Comparison of ENCODE assay signal across 12 cellular contexts in genomic region chr16:84843149-84844048, GRCh38. TPM values are rescaled to one million over a fixed set of nuclear protein-coding genes. Genes with fewer than 3 reads are reported as not detected.
A peak's percentile ranks its signal among the peaks of the same experiment; 100 is the strongest.
DNase-seq lines count a peak whose midpoint lies in the region; ATAC-seq and TF ChIP-seq lines count a peak whose summit lies in the region.
"Had no signal": no experiment of that assay in that cellular context is flagged by ENCODE, and none has a peak within 500 bp of the region (broad histone marks: within the 10 kb centered on the region; RNA-seq: fewer than 3 reads in every experiment).

No MANE protein-coding gene starts in this region.

- peak; percentile 38 for DNase-seq in activated CD8-positive, alpha-beta T cell treated with anti-CD3 and anti-CD28 coated beads, Interleukin-2, amount 10 ng/mL, durations not matched to agents 7 days and 5 days
- no peak for DNase-seq in activated CD8-positive, alpha-beta T cell treated with anti-CD3 and anti-CD28 coated beads for 36 hours
- DNase-seq in WTC11 (ENCODE audit: low spot score) (no peak), mesenchymal stem cell (no peak), HT-29 (ENCODE audit: low spot score) (no peak), GM10248 (ENCODE audit: extremely low spot score) (no peak)
- DNase-seq in activated CD8-positive, alpha-beta memory T cell treated with anti-CD3 and anti-CD28 coated beads for 24 hours: no peak
- DNase-seq: activated naive CD4-positive, alpha-beta T cell treated with Interleukin-2 at 50 U/mL for 16 hours; NCI-H226; OCI-M1 had no signal

- no peak overlapping the region for H2AK5ac ChIP-seq in mesenchymal stem cell (ENCODE audit: low read length, severe bottlenecking)

- H3K9ac ChIP-seq in mesenchymal stem cell (ENCODE audit: low read length) (no peak overlapping the region), stomach smooth muscle (ENCODE audit: low read length in 2 of 2) (no peak overlapping the region)

- no peak overlapping the region for H3K4me3 ChIP-seq in mesenchymal stem cell (ENCODE audit: insufficient read depth in 1 of 2, low read depth in 1 of 2, low read length in 2 of 2)
- no peak overlapping the region for H3K4me3 ChIP-seq in stomach smooth muscle (ENCODE audit: low read length in 2 of 2)

- H3K36me3 ChIP-seq in mesenchymal stem cell (ENCODE audit: control insufficient read depth in 1 of 2, insufficient read depth in 2 of 2, low read depth in 1 of 2, low read length in 2 of 2) (no peaks in the 10 kb centered on the region), stomach smooth muscle (ENCODE audit: control insufficient read depth in 2 of 2, insufficient read depth in 2 of 2, low read length in 2 of 2) (peaks cover 30 to 66% of the 10 kb centered on the region in 2 donors)

- H3K4me3 Mint-ChIP-seq in activated CD8-positive, alpha-beta T cell treated with anti-CD3 and anti-CD28 coated beads, Interleukin-2, amount 10 ng/mL, durations not matched to agents 7 days and 5 days: no peak overlapping the region
- no peak overlapping the region for H3K4me3 Mint-ChIP-seq in activated CD8-positive, alpha-beta T cell treated with anti-CD3 and anti-CD28 coated beads for 36 hours
- H3K4me3 Mint-ChIP-seq in WTC11: peak overlapping the region; percentile 62; the same call in 1 of the 2 replicates
- H3K4me3 Mint-ChIP-seq: natural killer cell treated with Interleukin-12 subunit alpha and Interleukin-12 subunit beta and Interleukin-15 and Interleukin-18, amount 100 ng/mL, for 72 hours had no signal

- H3K4me1 ChIP-seq in mesenchymal stem cell (ENCODE audit: control insufficient read depth, insufficient read depth, low read depth, low read length) (peaks cover 37% of the 10 kb centered on the region), stomach smooth muscle (ENCODE audit: control insufficient read depth, insufficient read depth, low read length) (peaks cover 14% of the 10 kb centered on the region)

- H2BK120ac ChIP-seq in mesenchymal stem cell (ENCODE audit: low read depth, low read length): no peak overlapping the region

- no peaks in the 10 kb centered on the region for H3K79me1 ChIP-seq in mesenchymal stem cell (replicated peaks; ENCODE audit: low read length, poor library complexity, severe bottlenecking)

- H2AFZ ChIP-seq in mesenchymal stem cell (ENCODE audit: low read depth, low read length): no peak overlapping the region

- 73% methylated on average over 13 of the region's 13 CpGs for WGBS in mesenchymal stem cell

- TF ChIP-seq CTCF in activated CD8-positive, alpha-beta T cell treated with anti-CD3 and anti-CD28 coated beads for 36 hours (IDR thresholded peaks at IDR 0.05): no peak
- no peak for TF ChIP-seq CTCF in WTC11 (IDR thresholded peaks at IDR 0.05)
- no peak for TF ChIP-seq CTCF in GM10248 (IDR thresholded peaks at IDR 0.05; ENCODE audit: control extremely low read depth, extremely low read depth, low read depth, missing control alignments)

- H2BK15ac ChIP-seq in mesenchymal stem cell (ENCODE audit: low read depth, poor library complexity, severe bottlenecking): peak overlapping the region; percentile 67

- no peak overlapping the region for H3K23ac ChIP-seq in mesenchymal stem cell (ENCODE audit: low read length in 2 of 2)

- H3K4me1 Mint-ChIP-seq in activated CD8-positive, alpha-beta T cell treated with anti-CD3 and anti-CD28 coated beads, Interleukin-2, amount 10 ng/mL, durations not matched to agents 7 days and 5 days (ENCODE audit: low read depth): peaks cover 12% of the 10 kb centered on the region
- peaks cover 7% of the 10 kb centered on the region for H3K4me1 Mint-ChIP-seq in activated CD8-positive, alpha-beta T cell treated with anti-CD3 and anti-CD28 coated beads for 36 hours (ENCODE audit: low read depth)
- H3K4me1 Mint-ChIP-seq in WTC11: peaks cover 73% of the 10 kb centered on the region

- peaks cover 28% of the 10 kb centered on the region for H3K27me3 Mint-ChIP-seq in activated CD8-positive, alpha-beta T cell treated with anti-CD3 and anti-CD28 coated beads, Interleukin-2, amount 10 ng/mL, durations not matched to agents 7 days and 5 days (ENCODE audit: low read depth)
- H3K27me3 Mint-ChIP-seq in activated CD8-positive, alpha-beta T cell treated with anti-CD3 and anti-CD28 coated beads for 36 hours: peaks cover 18% of the 10 kb centered on the region
- peaks cover 7% of the 10 kb centered on the region for H3K27me3 Mint-ChIP-seq in WTC11 (ENCODE audit: low read depth)

- peak; percentile 57 for ATAC-seq in activated CD8-positive, alpha-beta T cell treated with anti-CD3 and anti-CD28 coated beads, Interleukin-2, amount 10 ng/mL, durations not matched to agents 7 days and 5 days
- no peak for ATAC-seq in activated CD8-positive, alpha-beta T cell treated with anti-CD3 and anti-CD28 coated beads for 36 hours
- no peak for ATAC-seq in WTC11
- ATAC-seq: natural killer cell treated with Interleukin-12 subunit alpha and Interleukin-12 subunit beta and Interleukin-15 and Interleukin-18, amount 100 ng/mL, for 72 hours had no signal

- peak overlapping the region; percentile 7 to 54 for H3K18ac ChIP-seq in mesenchymal stem cell (ENCODE audit: low read depth in 1 of 2, low read length in 2 of 2)

- no peak overlapping the region for H3K4me2 ChIP-seq in mesenchymal stem cell (ENCODE audit: low read length, poor library complexity, severe bottlenecking)

- H3K27ac Mint-ChIP-seq in activated CD8-positive, alpha-beta T cell treated with anti-CD3 and anti-CD28 coated beads, Interleukin-2, amount 10 ng/mL, durations not matched to agents 7 days and 5 days: no peak overlapping the region
- H3K27ac Mint-ChIP-seq in activated CD8-positive, alpha-beta T cell treated with anti-CD3 and anti-CD28 coated beads for 36 hours: no peak overlapping the region
- H3K27ac Mint-ChIP-seq in WTC11: peak overlapping the region; percentile 97; the same call in 1 of the 2 replicates
- H3K27ac Mint-ChIP-seq: natural killer cell treated with Interleukin-12 subunit alpha and Interleukin-12 subunit beta and Interleukin-15 and Interleukin-18, amount 100 ng/mL, for 72 hours had no signal

- H3K36me3 Mint-ChIP-seq in activated CD8-positive, alpha-beta T cell treated with anti-CD3 and anti-CD28 coated beads, Interleukin-2, amount 10 ng/mL, durations not matched to agents 7 days and 5 days (ENCODE audit: low read depth): no peaks in the 10 kb centered on the region
- H3K36me3 Mint-ChIP-seq in activated CD8-positive, alpha-beta T cell treated with anti-CD3 and anti-CD28 coated beads for 36 hours (ENCODE audit: low read depth): no peaks in the 10 kb centered on the region
- no peaks in the 10 kb centered on the region for H3K36me3 Mint-ChIP-seq in WTC11
- H3K36me3 Mint-ChIP-seq: natural killer cell treated with Interleukin-12 subunit alpha and Interleukin-12 subunit beta and Interleukin-15 and Interleukin-18, amount 100 ng/mL, for 72 hours had no signal

- no peaks in the 10 kb centered on the region for H3K9me3 ChIP-seq in mesenchymal stem cell (ENCODE audit: control insufficient read depth, low read length)
- H3K9me3 ChIP-seq in stomach smooth muscle (ENCODE audit: control insufficient read depth in 2 of 2, low read length in 2 of 2): no peaks in the 10 kb centered on the region

- H3K27ac ChIP-seq in mesenchymal stem cell (ENCODE audit: low read length, poor library complexity, severe bottlenecking): no peak overlapping the region
- peak overlapping the region; percentile 24 for H3K27ac ChIP-seq in stomach smooth muscle (ENCODE audit: low read length)

- POLR2A ChIA-PET in activated CD8-positive, alpha-beta T cell treated with anti-CD3 and anti-CD28 coated beads, Interleukin-2, amount 10 ng/mL, durations not matched to agents 7 days and 5 days (lab: Charles Lee): no interaction called here
- POLR2A ChIA-PET in activated CD8-positive, alpha-beta T cell treated with anti-CD3 and anti-CD28 coated beads for 36 hours (lab: Charles Lee): no interaction called here
- POLR2A ChIA-PET in WTC11 (lab: Charles Lee): interaction anchor here (1.0 kb wide), 1 partner anchor 24 kb away, joined by 3 read pairs; the partner anchor contains the start of gene CRISPLD2
- POLR2A ChIA-PET in GM10248 (lab: Yijun Ruan, JAX): no interaction called here

- intact Hi-C loops in activated CD8-positive, alpha-beta T cell treated with anti-CD3 and anti-CD28 coated beads for 36 hours (cut with micrococcal nuclease): no loop called here

- peak overlapping the region; percentile 46 for H4K8ac ChIP-seq in mesenchymal stem cell (ENCODE audit: low read length)

- H3K27me3 ChIP-seq in mesenchymal stem cell (ENCODE audit: control insufficient read depth in 1 of 2, insufficient read depth in 1 of 2, low read length in 2 of 2) (no peaks in the 10 kb centered on the region), stomach smooth muscle (ENCODE audit: control insufficient read depth in 1 of 2, insufficient read depth in 2 of 2, low read length in 2 of 2) (no peaks in the 10 kb centered on the region)

- peak overlapping the region in 1 of 2 experiments; percentile 24 for H3K4ac ChIP-seq in mesenchymal stem cell (ENCODE audit: low read depth in 1 of 2, low read length in 2 of 2)

- no peak overlapping the region for H2BK5ac ChIP-seq in mesenchymal stem cell (ENCODE audit: low read depth, low read length, poor library complexity, severe bottlenecking)

- peak overlapping the region in 1 of 2 experiments; percentile 78 for H3K14ac ChIP-seq in mesenchymal stem cell (ENCODE audit: low read length in 2 of 2)

- peak overlapping the region; percentile 6 for H4K91ac ChIP-seq in mesenchymal stem cell (ENCODE audit: low read length)

- CTCF ChIA-PET in activated CD8-positive, alpha-beta T cell treated with anti-CD3 and anti-CD28 coated beads, Interleukin-2, amount 10 ng/mL, durations not matched to agents 7 days and 5 days (lab: Charles Lee): interaction anchor here (0.9 kb wide), 1 partner anchor 128 kb away, joined by 3 read pairs; no protein-coding TSS in a partner anchor
- CTCF ChIA-PET in activated CD8-positive, alpha-beta T cell treated with anti-CD3 and anti-CD28 coated beads for 36 hours (lab: Charles Lee): interaction anchor here (1.0 kb wide), 1 partner anchor 89 kb away, joined by 3 read pairs; no protein-coding TSS in a partner anchor
- CTCF ChIA-PET in WTC11 (lab: Charles Lee): interaction anchor here (1.0 to 1.6 kb wide), 3 partner anchors 53 to 171 kb away, joined by 3 to 4 read pairs (median 3); no protein-coding TSS in a partner anchor
- CTCF ChIA-PET in GM10248 (lab: Yijun Ruan, JAX): no interaction called here

- no peaks in the 10 kb centered on the region for H3K9me3 Mint-ChIP-seq in activated CD8-positive, alpha-beta T cell treated with anti-CD3 and anti-CD28 coated beads, Interleukin-2, amount 10 ng/mL, durations not matched to agents 7 days and 5 days (ENCODE audit: insufficient read depth)
- no peaks in the 10 kb centered on the region for H3K9me3 Mint-ChIP-seq in activated CD8-positive, alpha-beta T cell treated with anti-CD3 and anti-CD28 coated beads for 36 hours
- H3K9me3 Mint-ChIP-seq in WTC11: no peaks in the 10 kb centered on the region
- H3K9me3 Mint-ChIP-seq: natural killer cell treated with Interleukin-12 subunit alpha and Interleukin-12 subunit beta and Interleukin-15 and Interleukin-18, amount 100 ng/mL, for 72 hours had no signal

- H2BK12ac ChIP-seq in mesenchymal stem cell (ENCODE audit: low read length in 2 of 2): peak overlapping the region; percentile 33 to 51

RNA-seq across cellular contexts. Expression of gene CRISPLD2, which starts 23.6 kb away (rescaled TPM):
- total RNA-seq in activated CD8-positive, alpha-beta T cell treated with anti-CD3 and anti-CD28 coated beads, Interleukin-2, amount 10 ng/mL, durations not matched to agents 7 days and 5 days: not detected
- total RNA-seq in activated CD8-positive, alpha-beta T cell treated with anti-CD3 and anti-CD28 coated beads for 36 hours: under 1 TPM in 1 of 2 experiments, not detected in 1; 0.16 TPM
- 8.7 to 9.5 TPM (median 9.4 TPM) in 3 replicates for total RNA-seq in WTC11 (2021)
- polyA plus RNA-seq in mesenchymal stem cell (2013, experiment 1 of 2): 92.2 TPM
- polyA plus RNA-seq in mesenchymal stem cell (2013, experiment 2 of 2): 91.8 TPM
- total RNA-seq in HT-29 (2014; rRNA removed; shearing (Covaris generic)): 0.74 and 0.78 TPM in 2 replicates
